In genomic region chr1:244552336-244552735, GRCh38 we compare ENCODE assay signal across 1 cellular context.
TF ChIP-seq lines count a peak whose summit lies in the region.

No MANE protein-coding gene starts in this region.

TF ChIP-seq in HepG2, 621 proteins besides CTCF, POLR2A, EP300 and RAD21 (continued from another document and continues in another):
- no peak for TF ChIP-seq ZNF143 (CRISPR knock-in tag; IDR thresholded peaks at IDR 0.05)
- TF ChIP-seq CEBPG (CRISPR knock-in tag; IDR thresholded peaks at IDR 0.05): no peak
- 0 out of 2 replicates have a peak, but pooled peaks have one; percentile 24 for TF ChIP-seq ARID5B (CRISPR knock-in tag; IDR thresholded peaks at IDR 0.05)
- TF ChIP-seq HNF1A (IDR thresholded peaks at IDR 0.05; ENCODE audit: low read depth): no peak
- TF ChIP-seq HNF1A (CRISPR knock-in tag; IDR thresholded peaks at IDR 0.05; ENCODE audit: borderline replicate concordance): no peak
- TF ChIP-seq FOXP1 (IDR thresholded peaks at IDR 0.05): no peak
- 0 out of 2 replicates have a peak, but pooled peaks have one; percentile 7 for TF ChIP-seq FOXP1 (CRISPR knock-in tag; IDR thresholded peaks at IDR 0.05)
- peak; percentile 10; the same call in 1 of the 2 replicates for TF ChIP-seq USF2 (IDR thresholded peaks at IDR 0.05; ENCODE audit: low read depth, low read length)
- TF ChIP-seq USF2 (CRISPR knock-in tag; IDR thresholded peaks at IDR 0.05; ENCODE audit: borderline replicate concordance): no peak
- no peak for TF ChIP-seq BCLAF1 (IDR thresholded peaks at IDR 0.05)
- no peak for TF ChIP-seq NR2F6 (IDR thresholded peaks at IDR 0.05)
- TF ChIP-seq NR2F6 (CRISPR knock-in tag; IDR thresholded peaks at IDR 0.05): no peak
- no peak for TF ChIP-seq LCORL (IDR thresholded peaks at IDR 0.05)
- no peak for TF ChIP-seq LCORL (CRISPR knock-in tag; IDR thresholded peaks at IDR 0.05)
- no peak for TF ChIP-seq HHEX (CRISPR knock-in tag; IDR thresholded peaks at IDR 0.05)
- TF ChIP-seq U2AF1 (optimal IDR thresholded peaks at IDR 0.05; ENCODE audit: low read depth, low read length): no peak
- TF ChIP-seq SOX5 (CRISPR knock-in tag; IDR thresholded peaks at IDR 0.05; ENCODE audit: borderline replicate concordance): 0 out of 2 replicates have a peak, but pooled peaks have one; percentile 12
- peak; percentile 74 for TF ChIP-seq TFE3 (CRISPR knock-in tag; IDR thresholded peaks at IDR 0.05)
- no peak for TF ChIP-seq DR1 (CRISPR knock-in tag; IDR thresholded peaks at IDR 0.05)
- no peak for TF ChIP-seq REPIN1 (CRISPR knock-in tag; IDR thresholded peaks at IDR 0.05; ENCODE audit: borderline replicate concordance, low read depth)
- 0 out of 2 replicates have a peak, but pooled peaks have one; percentile 30 for TF ChIP-seq SAP130 (CRISPR knock-in tag; IDR thresholded peaks at IDR 0.05; ENCODE audit: low read depth)
- no peak for TF ChIP-seq PCBP1 (IDR thresholded peaks at IDR 0.05; ENCODE audit: borderline replicate concordance, low read depth, low read length)
- TF ChIP-seq ZBTB44 (CRISPR knock-in tag; IDR thresholded peaks at IDR 0.05): no peak
- no peak for TF ChIP-seq ZNF709 (CRISPR knock-in tag; IDR thresholded peaks at IDR 0.05)
- no peak for TF ChIP-seq ZNF737 (CRISPR knock-in tag; IDR thresholded peaks at IDR 0.05; ENCODE audit: borderline replicate concordance)
- no peak for TF ChIP-seq ZNF225 (CRISPR knock-in tag; IDR thresholded peaks at IDR 0.05)
- TF ChIP-seq ARID3A (IDR thresholded peaks at IDR 0.05; ENCODE audit: low read depth, low read length): 0 out of 2 replicates have a peak, but pooled peaks have one; percentile 15
- no peak for TF ChIP-seq ZNF839 (CRISPR knock-in tag; IDR thresholded peaks at IDR 0.05; ENCODE audit: borderline replicate concordance)
- peak; percentile 62 for TF ChIP-seq FOXA3 (CRISPR knock-in tag; IDR thresholded peaks at IDR 0.05)
- 0 out of 2 replicates have a peak, but pooled peaks have one; percentile 41 for TF ChIP-seq FOXA1 (IDR thresholded peaks at IDR 0.05)
- no peak for TF ChIP-seq FOXA1 (CRISPR knock-in tag; IDR thresholded peaks at IDR 0.05)
- TF ChIP-seq KDM3A (CRISPR knock-in tag; IDR thresholded peaks at IDR 0.05; ENCODE audit: low read depth): no peak
- no peak for TF ChIP-seq ZNF160 (CRISPR knock-in tag; IDR thresholded peaks at IDR 0.05)
- TF ChIP-seq ZNF780A (CRISPR knock-in tag; IDR thresholded peaks at IDR 0.05): no peak
- TF ChIP-seq ZNF446 (CRISPR knock-in tag; IDR thresholded peaks at IDR 0.05): no peak
- peak; percentile 67 for TF ChIP-seq TEAD3 (CRISPR knock-in tag; optimal IDR thresholded peaks at IDR 0.05; ENCODE audit: borderline replicate concordance)
- TF ChIP-seq RCOR2 (CRISPR knock-in tag; IDR thresholded peaks at IDR 0.05): no peak
